ENCODE assay signal across 8 cellular contexts in genomic region chr6:7505196-7505699, GRCh38. TPM values are rescaled to one million over a fixed set of nuclear protein-coding genes. Genes with fewer than 3 reads are reported as not detected.
DNase-seq lines count a peak whose midpoint lies in the region; ATAC-seq, FAIRE-seq and TF ChIP-seq lines count a peak whose summit lies in the region.

No MANE protein-coding gene starts in this region.

- peak overlapping the region; percentile 80 for H3K4me2 ChIP-seq in PC-3 (ENCODE audit: low read length)

- no peak overlapping the region for H3K27ac ChIP-seq in HL-60 (replicated peaks)
- H3K27ac ChIP-seq in PC-3 (ENCODE audit: low read length), result peak overlapping the region; percentile 93
- peak overlapping the region in 2 of 4 donors; percentile 45 to 48 for H3K27ac ChIP-seq in pancreas

- no TSS peak for BruUV-seq in PC-3 (replicated peaks; lab: Mats Ljungman, UMichigan)

- no peaks in the 10 kb centered on the region for H3K27me3 ChIP-seq in HL-60 (ENCODE audit: insufficient read depth, poor library complexity, severe bottlenecking)
- H3K27me3 ChIP-seq in PC-3 (ENCODE audit: low read length), result no peaks in the 10 kb centered on the region
- no peaks in the 10 kb centered on the region for H3K27me3 ChIP-seq in pancreas

- intact Hi-C loops in PC-3 (cut with micrococcal nuclease) (loop anchor here (5.0 kb wide), 1 partner anchor 37 kb away; the partner anchor contains the start of gene DSP), pancreas (cut with DNase I) (no loop called here), posterior vena cava (cut with DNase I) (no loop called here)

- H4K20me1 ChIP-seq in PC-3 (ENCODE audit: low read length), result no peaks in the 10 kb centered on the region

- POLR2A ChIA-PET in PC-3 (lab: Charles Lee; ENCODE audit: unreplicated experiment), result interaction anchor here (1.1 kb wide), 1 partner anchor 36 kb away, joined by 3 read pairs; the partner anchor contains the start of gene DSP

- TF ChIP-seq CTCF in AG09319 (IDR thresholded peaks at IDR 0.05; ENCODE audit: low read depth, low read length), result no peak
- no peak for TF ChIP-seq CTCF in HL-60 (IDR thresholded peaks at IDR 0.05; ENCODE audit: insufficient read depth, low read length)
- TF ChIP-seq CTCF in PC-3 (conservative IDR thresholded peaks at IDR 0.05; ENCODE audit: low read depth, low read length), result no peak
- TF ChIP-seq CTCF in pancreas (IDR thresholded peaks at IDR 0.05), result no peak
- no peak for TF ChIP-seq CTCF in GM20000 (IDR thresholded peaks at IDR 0.05; ENCODE audit: extremely low read depth, missing control alignments)

- H3K79me2 ChIP-seq in PC-3 (ENCODE audit: low read length), result no peaks in the 10 kb centered on the region

- H3K36me3 ChIP-seq in PC-3 (ENCODE audit: low read depth, low read length) (no peaks in the 10 kb centered on the region), pancreas (no peaks in the 10 kb centered on the region)

- H2AFZ ChIP-seq in PC-3 (ENCODE audit: low read length), result peak overlapping the region; percentile 69

- H3K9me3 ChIP-seq in PC-3 (ENCODE audit: low read length) (no peaks in the 10 kb centered on the region), pancreas (no peaks in the 10 kb centered on the region)

- H3K4me3 ChIP-seq in HL-60 (replicated peaks; ENCODE audit: insufficient read depth, low read length) (no peak overlapping the region), PC-3 (ENCODE audit: low read length) (peak overlapping the region; percentile 49), pancreas (no peak overlapping the region)

- no peak for FAIRE-seq in pancreas (lab: Jason Lieb, UNC)

- WGBS in pancreas, 2 donors, result 49 to 52% methylated on average over 10 of the region's 10 CpGs

- H3F3A ChIP-seq in PC-3 (ENCODE audit: low read length, unreplicated experiment), result no peaks in the 10 kb centered on the region

- peak overlapping the region; percentile 65 for H3K9ac ChIP-seq in PC-3 (ENCODE audit: low read length)

- CTCF ChIA-PET in PC-3 (lab: Charles Lee), result no interaction called here

- H3K4me1 ChIP-seq in PC-3 (ENCODE audit: insufficient read depth, low read length), result peaks cover 21% of the 10 kb centered on the region
- H3K4me1 ChIP-seq in pancreas, result no peaks in the 10 kb centered on the region

- ATAC-seq in PC-3, result peak; percentile 98
- ATAC-seq in pancreas, result peak; percentile 56 to 91 (median 81)

- peak; percentile 36 for DNase-seq in AG09319 (ENCODE audit: extremely low read depth, low read depth)
- DNase-seq in HL-60 (ENCODE audit: low read depth in 1 of 2, low spot score in 1 of 2), result peak; percentile 26 to 39
- DNase-seq in PC-3, result peak; percentile 96
- DNase-seq in fibroblast of gingiva (ENCODE audit: low read depth), result peak; percentile 12
- DNase-seq in pancreas, result peak in 2 of 6 donors; percentile 21 to 32
- DNase-seq in posterior vena cava (ENCODE audit: low spot score), result no peak
- DNase-seq in NCI-H1092 treated with DMSO at 0.1 percent for 48 hours (lab: John Stamatoyannopoulos, UW), result no peak
- DNase-seq in GM20000 (ENCODE audit: low spot score), result no peak

- no peaks in the 10 kb centered on the region for H3K9me2 ChIP-seq in PC-3 (replicated peaks; ENCODE audit: low read length)

RNA-seq across cellular contexts. Expression of gene DSP, which starts 36.2 kb away (rescaled TPM):
- 54.7 and 71.6 TPM in 2 replicates for total RNA-seq in PC-3 (2014; rRNA removed)
- 100 to 1,000 TPM; 101 to 139 (median 114) TPM for total RNA-seq in pancreas
- 10 to 100 TPM; 17.3 to 35.0 TPM for polyA plus RNA-seq in pancreas
- total RNA-seq in posterior vena cava, result 1 to 10 TPM; 3.0 to 3.4 TPM

Comparison
In these comparisons a context has a peak if more than half of its experiments do, and no peak if none do; other contexts are left out.
1. DNase-seq: peak in AG09319 (single experiment), HL-60 (2 of 2), PC-3 (single experiment) and fibroblast of gingiva (single experiment); none in posterior vena cava (single experiment), NCI-H1092 treated with DMSO at 0.1 percent for 48 hours (single experiment) and GM20000 (single experiment).
2. RNA of gene DSP, which starts 36.2 kb away (total RNA-seq): 101 to 139 TPM in pancreas and 54.7 to 71.6 TPM in PC-3; 3.0 to 3.4 TPM in posterior vena cava; every median in the first group is over 10 times any median in the second.